15 cellular contexts compared by ENCODE assay signal in genomic region chr4:8533274-8533865, GRCh38. TPM values are rescaled to one million over a fixed set of nuclear protein-coding genes. Genes with fewer than 3 reads are reported as not detected.
DNase-seq lines count a peak whose midpoint lies in the region; ATAC-seq, FAIRE-seq and TF ChIP-seq lines count a peak whose summit lies in the region.
"Had no signal": no experiment of that assay in that cellular context is flagged by ENCODE, and none has a peak within 500 bp of the region (broad histone marks: within the 10 kb centered on the region; RNA-seq: fewer than 3 reads in every experiment).

No MANE protein-coding gene starts in this region.

- no peak overlapping the region; the same call in 1 of the 2 replicates for H2AFZ ChIP-seq in GM23338

- H3K36me3 ChIP-seq in GM23338 (ENCODE audit: insufficient read depth) (no peaks in the 10 kb centered on the region; the same call in 1 of the 2 replicates), pancreas (no peaks in the 10 kb centered on the region)
- H3K36me3 ChIP-seq in CD4-positive, alpha-beta memory T cell (ENCODE audit: insufficient read depth, low read length) = no peaks in the 10 kb centered on the region
- H3K36me3 ChIP-seq: spleen, uterus had no signal

- H3K4me3 Mint-ChIP-seq in GM23338 = peak overlapping the region; percentile 42; the same call in 1 of the 3 replicates
- no peak overlapping the region for H3K4me3 Mint-ChIP-seq in activated T-helper 17 cell treated with anti-CD3 and anti-CD28 coated beads, Interleukin-2, amount 50 U/mL, for 72 hours
- peak overlapping the region in 1 of 8 donors; percentile 48 for H3K4me3 Mint-ChIP-seq in CD4-positive, alpha-beta memory T cell
- H3K4me3 Mint-ChIP-seq in effector memory CD8-positive, alpha-beta T cell = no peak overlapping the region

- no peak for TF ChIP-seq CTCF in GM13977 (IDR thresholded peaks at IDR 0.05; ENCODE audit: extremely low read depth, insufficient read depth, missing control alignments)
- no peak for TF ChIP-seq CTCF in GM23338 (conservative IDR thresholded peaks at IDR 0.05; ENCODE audit: low read depth in 2 of 2)
- no peak for TF ChIP-seq CTCF in pancreas (IDR thresholded peaks at IDR 0.05)

- H3K9me3 Mint-ChIP-seq in GM23338 = peaks cover 56% of the 10 kb centered on the region
- H3K9me3 Mint-ChIP-seq in activated T-helper 17 cell treated with anti-CD3 and anti-CD28 coated beads, Interleukin-2, amount 50 U/mL, for 72 hours = no peaks in the 10 kb centered on the region
- H3K9me3 Mint-ChIP-seq in CD4-positive, alpha-beta memory T cell = peaks cover 0 to 15% (median 6%) of the 10 kb centered on the region in 8 donors
- H3K9me3 Mint-ChIP-seq in effector memory CD8-positive, alpha-beta T cell = no peaks in the 10 kb centered on the region

- peak; percentile 49 for DNase-seq in GM13977 (ENCODE audit: low spot score)
- DNase-seq in GM23338 (ENCODE audit: low spot score) = no peak
- peak in 1 of 6 donors; percentile 21 for DNase-seq in pancreas
- no peak for DNase-seq in activated naive CD4-positive, alpha-beta T cell (lab: John Stamatoyannopoulos, UW)
- DNase-seq in OCI-M2 (lab: John Stamatoyannopoulos, UW; ENCODE audit: unreplicated experiment) = no peak
- no peak for DNase-seq in CD4-positive, alpha-beta memory T cell
- no peak for DNase-seq in effector memory CD8-positive, alpha-beta T cell
- DNase-seq: left ventricle myocardium superior, NCI-H146, spleen, uterus had no signal

- intact Hi-C loops in pancreas (cut with DNase I) = no loop called here
- intact Hi-C loops in CD4-positive, alpha-beta memory T cell (cut with micrococcal nuclease) = no loop called here

- H3K27me3 Mint-ChIP-seq in GM23338 (ENCODE audit: insufficient read depth, low read depth, poor library complexity) = peaks cover 7% of the 10 kb centered on the region
- H3K27me3 Mint-ChIP-seq in activated T-helper 17 cell treated with anti-CD3 and anti-CD28 coated beads, Interleukin-2, amount 50 U/mL, for 72 hours = peaks cover 4% of the 10 kb centered on the region
- peaks cover 2 to 8% of the 10 kb centered on the region in 2 donors for H3K27me3 Mint-ChIP-seq in CD4-positive, alpha-beta memory T cell
- peaks cover 0 to 9% of the 10 kb centered on the region in 2 donors for H3K27me3 Mint-ChIP-seq in effector memory CD8-positive, alpha-beta T cell

- no peaks in the 10 kb centered on the region for H3K9me3 ChIP-seq in pancreas
- H3K9me3 ChIP-seq in CD4-positive, alpha-beta memory T cell (ENCODE audit: control insufficient read depth in 1 of 2, low read length in 2 of 2) = no peaks in the 10 kb centered on the region
- H3K9me3 ChIP-seq: uterus had no signal

- peak overlapping the region; percentile 91 for H3K27ac ChIP-seq in GM23338 (ENCODE audit: low read depth)
- H3K27ac ChIP-seq in pancreas = peak overlapping the region; percentile 62 to 92 (median 84)
- H3K27ac ChIP-seq in CD4-positive, alpha-beta memory T cell (ENCODE audit: low read depth, low read length) = no peak overlapping the region

- H3K4me3 ChIP-seq in GM23338 = no peak overlapping the region
- H3K4me3 ChIP-seq in pancreas = no peak overlapping the region
- no peak overlapping the region for H3K4me3 ChIP-seq in CD4-positive, alpha-beta memory T cell (ENCODE audit: low read length in 2 of 2)
- H3K4me3 ChIP-seq: spleen, uterus had no signal

- H3K4me2 ChIP-seq in GM23338 = peak overlapping the region; percentile 61

- H3K4me1 ChIP-seq in GM23338 (ENCODE audit: insufficient read depth) = peaks cover 22% of the 10 kb centered on the region
- H3K4me1 ChIP-seq in pancreas = peaks cover 9 to 38% (median 11%) of the 10 kb centered on the region in 3 donors
- no peaks in the 10 kb centered on the region for H3K4me1 ChIP-seq in CD4-positive, alpha-beta memory T cell (ENCODE audit: insufficient read depth, low read length)
- H3K4me1 ChIP-seq: uterus had no signal

- no peaks in the 10 kb centered on the region for H3F3A ChIP-seq in GM23338 (replicated peaks; ENCODE audit: low read depth)

- peaks cover 36% of the 10 kb centered on the region for H3K36me3 Mint-ChIP-seq in GM23338 (ENCODE audit: low read depth)
- H3K36me3 Mint-ChIP-seq in activated T-helper 17 cell treated with anti-CD3 and anti-CD28 coated beads, Interleukin-2, amount 50 U/mL, for 72 hours (ENCODE audit: low read depth) = no peaks in the 10 kb centered on the region
- peaks cover 0 to 3% of the 10 kb centered on the region in 2 donors for H3K36me3 Mint-ChIP-seq in CD4-positive, alpha-beta memory T cell
- no peaks in the 10 kb centered on the region for H3K36me3 Mint-ChIP-seq in effector memory CD8-positive, alpha-beta T cell (ENCODE audit: insufficient read depth)

- no peaks in the 10 kb centered on the region for H3K79me2 ChIP-seq in GM23338 (replicated peaks; ENCODE audit: insufficient read depth)

- H3K4me1 Mint-ChIP-seq in GM23338 = peaks cover 35% of the 10 kb centered on the region
- no peaks in the 10 kb centered on the region for H3K4me1 Mint-ChIP-seq in activated T-helper 17 cell treated with anti-CD3 and anti-CD28 coated beads, Interleukin-2, amount 50 U/mL, for 72 hours
- H3K4me1 Mint-ChIP-seq in CD4-positive, alpha-beta memory T cell = peaks cover 0 to 7% (median 4%) of the 10 kb centered on the region in 4 donors
- peaks cover 0 to 3% of the 10 kb centered on the region in 2 donors for H3K4me1 Mint-ChIP-seq in effector memory CD8-positive, alpha-beta T cell (ENCODE audit: low read depth in 2 of 2)

- peaks cover 10% of the 10 kb centered on the region; the same call in 1 of the 2 replicates for H3K9me2 ChIP-seq in GM23338 (ENCODE audit: insufficient read depth)

- CTCF ChIA-PET in CD4-positive, alpha-beta memory T cell (lab: Charles Lee; ENCODE audit: partially characterized antibody) = no interaction called here

- peak overlapping the region; percentile 79 for H3K27ac Mint-ChIP-seq in GM23338
- peak overlapping the region; percentile 34 for H3K27ac Mint-ChIP-seq in activated T-helper 17 cell treated with anti-CD3 and anti-CD28 coated beads, Interleukin-2, amount 50 U/mL, for 72 hours
- H3K27ac Mint-ChIP-seq in CD4-positive, alpha-beta memory T cell = no peak overlapping the region
- no peak overlapping the region for H3K27ac Mint-ChIP-seq in effector memory CD8-positive, alpha-beta T cell

- ATAC-seq in GM23338 = no peak
- no peak for ATAC-seq in activated T-helper 17 cell treated with anti-CD3 and anti-CD28 coated beads, Interleukin-2, amount 50 U/mL, for 72 hours (replicated peaks)
- no peak for ATAC-seq in pancreas
- ATAC-seq in effector memory CD8-positive, alpha-beta T cell (replicated peaks) = no peak
- ATAC-seq: left ventricle myocardium superior, SK-N-SH treated with all-trans-retinoic acid at 6 μM for 48 hours had no signal

- 95 to 96% methylated on average over 2 of the region's 2 CpGs for WGBS in pancreas, 2 donors

- in situ Hi-C loops in GM13977 (cut with MboI; ENCODE audit: low pct_unique_long_range_greater_than_20kb, low sequenced_read_pairs, unreplicated experiment) = no loop called here

- no peak for FAIRE-seq in pancreas (lab: Jason Lieb, UNC)
- FAIRE-seq: astrocyte had no signal

- H3K27me3 ChIP-seq in GM23338 (ENCODE audit: insufficient read depth) (no peaks in the 10 kb centered on the region), pancreas (no peaks in the 10 kb centered on the region)
- no peaks in the 10 kb centered on the region for H3K27me3 ChIP-seq in CD4-positive, alpha-beta memory T cell (ENCODE audit: insufficient read depth, low read length)
- H3K27me3 ChIP-seq: spleen, uterus had no signal

- no peaks in the 10 kb centered on the region for H4K20me1 ChIP-seq in GM23338 (replicated peaks; ENCODE audit: insufficient read depth)

- POLR2A ChIA-PET in CD4-positive, alpha-beta memory T cell (lab: Charles Lee; ENCODE audit: partially characterized antibody) = no interaction called here

TF ChIP-seq in GM23338, 12 proteins besides CTCF, POLR2A, EP300 and RAD21 (continues in another document):
- TF ChIP-seq NANOG (IDR thresholded peaks at IDR 0.05; ENCODE audit: borderline replicate concordance) = no peak
- no peak for TF ChIP-seq ETS1 (IDR thresholded peaks at IDR 0.05)
- no peak for TF ChIP-seq EZH2 (IDR thresholded peaks at IDR 0.05; ENCODE audit: low read depth, unreplicated experiment)
- no peak for TF ChIP-seq ZNF114 (CRISPR knock-in tag; IDR thresholded peaks at IDR 0.05)
- TF ChIP-seq STAT1 (IDR thresholded peaks at IDR 0.05; ENCODE audit: unreplicated experiment) = no peak

RNA-seq across cellular contexts. Expression of gene GPR78, which starts 46.8 kb away (rescaled TPM):
- 2.6 and 2.7 TPM in 2 replicates for total RNA-seq in GM23338 (2014; rRNA removed; shearing (Covaris generic))
- polyA plus RNA-seq in GM23338 (2016; fragmentation: Nextera tagmentation; extraction: Ambion mirVana) (0.82 and 0.83 TPM in 2 replicates), pancreas (under 1 TPM; 0.02 to 0.04 TPM)
- not detected for total RNA-seq in activated T-helper 17 cell treated with anti-CD3 and anti-CD28 coated beads, Interleukin-2, amount 50 U/mL, for 72 hours
- total RNA-seq in pancreas = not detected
- not detected for total RNA-seq in CD4-positive, alpha-beta memory T cell
- polyA plus RNA-seq in CD4-positive, alpha-beta memory T cell = not detected
- total RNA-seq: left ventricle myocardium superior had no signal
- polyA plus RNA-seq: neural cell had no signal

RNA-seq across cellular contexts. Expression of gene CPZ, which starts 59.2 kb away (rescaled TPM):
- total RNA-seq in GM23338 (2014; rRNA removed; shearing (Covaris generic)) = 37.3 and 43.1 TPM in 2 replicates
- polyA plus RNA-seq in GM23338 (2016; fragmentation: Nextera tagmentation; extraction: Ambion mirVana) (24.6 and 29.9 TPM in 2 replicates), pancreas (under 1 TPM; 0.09 to 0.84 TPM)
- total RNA-seq in activated T-helper 17 cell treated with anti-CD3 and anti-CD28 coated beads, Interleukin-2, amount 50 U/mL, for 72 hours = not detected
- total RNA-seq in pancreas = under 1 TPM; 0.14 to 0.86 (median 0.23) TPM
- not detected for total RNA-seq in CD4-positive, alpha-beta memory T cell
- not detected for polyA plus RNA-seq in CD4-positive, alpha-beta memory T cell
- polyA plus RNA-seq: neural cell had no signal

Comparison
In these comparisons a context has a peak if more than half of its experiments do, and no peak if none do; other contexts are left out.
1. H3K27ac Mint-ChIP-seq: peak in GM23338 (single experiment) and activated T-helper 17 cell treated with anti-CD3 and anti-CD28 coated beads, Interleukin-2, amount 50 U/mL, for 72 hours (single experiment); none in CD4-positive, alpha-beta memory T cell (0 of 7) and effector memory CD8-positive, alpha-beta T cell (0 of 2).
2. RNA of gene CPZ, which starts 59.2 kb away (total RNA-seq): 37.3 to 43.1 TPM in GM23338; 0.14 to 0.86 TPM in pancreas, not detected in activated T-helper 17 cell treated with anti-CD3 and anti-CD28 coated beads, Interleukin-2, amount 50 U/mL, for 72 hours and not detected in CD4-positive, alpha-beta memory T cell; every median in the first group is over 10 times any median in the second.